In the genomic region with DNA sequence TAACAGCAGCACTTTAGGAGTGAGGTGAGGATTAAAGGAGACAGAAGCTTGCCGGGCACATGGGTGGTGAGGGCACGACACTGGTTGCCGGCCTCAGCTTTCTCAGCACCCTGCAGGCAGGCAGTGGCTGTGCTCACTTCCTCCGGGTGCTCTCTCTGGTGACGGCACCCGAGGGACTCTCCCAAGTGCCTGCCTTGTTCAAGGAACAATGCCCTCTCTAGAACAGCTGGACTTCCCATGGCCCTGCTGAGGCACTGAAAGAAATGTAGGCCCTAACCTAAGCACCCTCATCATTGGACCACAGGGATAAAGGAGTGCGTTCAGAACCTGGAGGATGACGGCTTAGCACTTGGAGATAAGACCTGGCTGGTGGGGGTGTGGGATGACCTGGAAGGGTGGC, we compare ENCODE assay signal across 9 cellular contexts.
DNase-seq lines count a peak whose midpoint lies in the region; ATAC-seq, FAIRE-seq and TF ChIP-seq lines count a peak whose summit lies in the region.
"Had no signal": no experiment of that assay in that cellular context is flagged by ENCODE, and none has a peak within 500 bp of the region (broad histone marks: within the 10 kb centered on the region; RNA-seq: fewer than 3 reads in every experiment).

No MANE protein-coding gene starts in this region.

- no peak for TF ChIP-seq RAD21 in liver (IDR thresholded peaks at IDR 0.05)
- no peak for TF ChIP-seq RAD21 in HepG2 (CRISPR knock-in tag; IDR thresholded peaks at IDR 0.05)

- H3K36me3 ChIP-seq in liver (ENCODE audit: control insufficient read depth in 4 of 4, insufficient read depth in 3 of 4, low read depth in 1 of 4, low read length in 3 of 4): peaks cover 0 to 7% (median 2%) of the 10 kb centered on the region in 4 donors
- H3K36me3 ChIP-seq in HepG2 (replicated peaks in 1 of 2; ENCODE audit: control insufficient read depth in 1 of 2, insufficient read depth in 2 of 2, low read length in 2 of 2): peaks cover 8 to 14% of the 10 kb centered on the region in 2 experiments; a peak in 3 of 5 replicates

- no peak overlapping the region for H3K4me2 ChIP-seq in HepG2 (ENCODE audit: low read depth, low read length)

- no peaks in the 10 kb centered on the region for H3K79me2 ChIP-seq in HepG2 (ENCODE audit: insufficient read depth, low read length)

- H3K27ac ChIP-seq in liver (ENCODE audit: low read depth in 1 of 2, low read length in 2 of 2) (peak overlapping the region; percentile 19 to 29), HepG2 (ENCODE audit: extremely low read length, insufficient read depth, low read length) (no peak overlapping the region)

- H3K9me3 Mint-ChIP-seq in chondrocyte (ENCODE audit: low read depth): no peaks in the 10 kb centered on the region
- H3K9me3 Mint-ChIP-seq in naive thymus-derived CD8-positive, alpha-beta T cell: no peaks in the 10 kb centered on the region

- H3K9me3 ChIP-seq in liver (ENCODE audit: control insufficient read depth in 4 of 4, low read length in 3 of 4) (no peaks in the 10 kb centered on the region), HepG2 (ENCODE audit: low read length) (no peaks in the 10 kb centered on the region)

- no peak overlapping the region for H2AFZ ChIP-seq in HepG2 (ENCODE audit: low read length)

- CTCF ChIA-PET in HepG2 (lab: Yijun Ruan, JAX; ENCODE audit: low intra/inter-chr PET ratio, low total read pairs): no interaction called here

- H3K36me3 Mint-ChIP-seq in chondrocyte (ENCODE audit: low read depth): peaks cover 7% of the 10 kb centered on the region
- H3K36me3 Mint-ChIP-seq in naive thymus-derived CD8-positive, alpha-beta T cell: peaks cover 0 to 28% (median 0%) of the 10 kb centered on the region in 3 donors

- no peak overlapping the region for H3K4me3 Mint-ChIP-seq in chondrocyte (ENCODE audit: unreplicated experiment)
- peak overlapping the region in 8 of 10 donors; percentile 18 to 74 (median 58) for H3K4me3 Mint-ChIP-seq in naive thymus-derived CD8-positive, alpha-beta T cell

- H3K4me1 ChIP-seq in liver (ENCODE audit: control insufficient read depth in 4 of 4, insufficient read depth in 4 of 4, low read length in 3 of 4) (peaks cover 0 to 15% (median 8%) of the 10 kb centered on the region in 4 donors), HepG2 (ENCODE audit: insufficient read depth, low read length) (peaks cover 31% of the 10 kb centered on the region)

- H3K4me3 ChIP-seq in liver (ENCODE audit: low read depth in 1 of 3, low read length in 3 of 3): no peak overlapping the region
- no peak overlapping the region for H3K4me3 ChIP-seq in HepG2 (replicated peaks in 1 of 3; ENCODE audit: insufficient read depth in 1 of 3, low read depth in 2 of 3, low read length in 3 of 3)

- H3K27ac Mint-ChIP-seq in chondrocyte (ENCODE audit: unreplicated experiment): peak overlapping the region; percentile 93
- peak overlapping the region in 9 of 10 donors; percentile 63 to 94 (median 75) for H3K27ac Mint-ChIP-seq in naive thymus-derived CD8-positive, alpha-beta T cell

- H3K9ac ChIP-seq in liver (ENCODE audit: low read depth in 1 of 2, low read length in 2 of 2) (no peak overlapping the region), HepG2 (ENCODE audit: insufficient read depth, low read depth, low read length) (no peak overlapping the region)

- ATAC-seq in HepG2 (no peak), GM19467 (IDR thresholded peaks at IDR 0.05; ENCODE audit: unreplicated experiment) (no peak)
- ATAC-seq in naive thymus-derived CD8-positive, alpha-beta T cell: peak; percentile 45 to 65

- DNase-seq in HepG2 (ENCODE audit: low spot score) (no peak), chondrocyte (ENCODE audit: low spot score) (no peak), globus pallidus (ENCODE audit: low spot score) (no peak), LoVo (ENCODE audit: low spot score) (no peak)
- peak in 1 of 10 donors; percentile 9 for DNase-seq in naive thymus-derived CD8-positive, alpha-beta T cell
- DNase-seq in effector CD4-positive, alpha-beta T cell: no peak
- DNase-seq: activated CD8-positive, alpha-beta memory T cell treated with anti-CD3 and anti-CD28 coated beads, Interleukin-2, amount 50 U/mL, for 4 hours had no signal

- 81% methylated on average over 8 of the region's 8 CpGs for WGBS in liver
- WGBS in HepG2 (ENCODE audit: low lambda C conversion rate): 94% methylated on average over 7 of the region's 8 CpGs

- H3K27me3 Mint-ChIP-seq in chondrocyte (ENCODE audit: low read depth): no peaks in the 10 kb centered on the region
- no peaks in the 10 kb centered on the region for H3K27me3 Mint-ChIP-seq in naive thymus-derived CD8-positive, alpha-beta T cell

- no peak; a peak in 1 of 4 replicates for TF ChIP-seq POLR2A in HepG2 (IDR thresholded peaks at IDR 0.05; ENCODE audit: insufficient read depth in 1 of 2, low read depth in 2 of 2, low read length in 2 of 2)

- intact Hi-C loops in HepG2 (cut with micrococcal nuclease; ENCODE audit: unreplicated experiment): no loop called here

- TF ChIP-seq CTCF in liver (IDR thresholded peaks at IDR 0.05; ENCODE audit: low read depth, low read length, missing input control): no peak
- no peak for TF ChIP-seq CTCF in HepG2 (CRISPR knock-in tag; IDR thresholded peaks at IDR 0.05)
- TF ChIP-seq CTCF in chondrocyte (IDR thresholded peaks at IDR 0.05): no peak

- H3K27me3 ChIP-seq in liver (ENCODE audit: control insufficient read depth in 4 of 4, insufficient read depth in 4 of 4, low read length in 3 of 4) (no peaks in the 10 kb centered on the region), HepG2 (ENCODE audit: control insufficient read depth in 1 of 2, insufficient read depth in 2 of 2, low read length in 2 of 2) (no peaks in the 10 kb centered on the region)

- no TSS peak for BruUV-seq in HepG2 (replicated peaks; lab: Mats Ljungman, UMichigan)

- POLR2A ChIA-PET in HepG2 (lab: Yijun Ruan, JAX): interaction anchor here (0.6 kb wide), 1 partner anchor 370 kb away, joined by 3 read pairs; no protein-coding TSS in a partner anchor
- POLR2A ChIA-PET in naive thymus-derived CD8-positive, alpha-beta T cell (lab: Charles Lee): interaction anchor here (1.2 to 2.4 kb wide), 2 partner anchors 86 to 93 kb away, joined by 3 to 6 read pairs; no protein-coding TSS in a partner anchor

- TF ChIP-seq EP300 in HepG2 (IDR thresholded peaks at IDR 0.05; ENCODE audit: low read depth in 2 of 2, low read length in 2 of 2): no peak
- TF ChIP-seq EP300 in HepG2 (CRISPR knock-in tag; IDR thresholded peaks at IDR 0.05; ENCODE audit: borderline replicate concordance): no peak

- H3K4me1 Mint-ChIP-seq in chondrocyte (ENCODE audit: low read depth): peaks cover 69% of the 10 kb centered on the region
- peaks cover 19 to 46% (median 28%) of the 10 kb centered on the region in 4 donors for H3K4me1 Mint-ChIP-seq in naive thymus-derived CD8-positive, alpha-beta T cell

- in situ Hi-C loops in HepG2 (cut with HindIII; ENCODE audit: extremely low pct_ligation_motif_present, low pct_unique_long_range_greater_than_20kb): loop anchor here (5.0 kb wide), 1 partner anchor 70 kb away; no protein-coding TSS in a partner anchor

- no peaks in the 10 kb centered on the region for H4K20me1 ChIP-seq in HepG2 (ENCODE audit: insufficient read depth, low read length)

- FAIRE-seq in HepG2 (lab: Jason Lieb, UNC): no peak

TF ChIP-seq in liver, 16 proteins besides CTCF, POLR2A, EP300 and RAD21:
- TF ChIP-seq YY1 (IDR thresholded peaks at IDR 0.05): no peak
- TF ChIP-seq, protein P1, sequence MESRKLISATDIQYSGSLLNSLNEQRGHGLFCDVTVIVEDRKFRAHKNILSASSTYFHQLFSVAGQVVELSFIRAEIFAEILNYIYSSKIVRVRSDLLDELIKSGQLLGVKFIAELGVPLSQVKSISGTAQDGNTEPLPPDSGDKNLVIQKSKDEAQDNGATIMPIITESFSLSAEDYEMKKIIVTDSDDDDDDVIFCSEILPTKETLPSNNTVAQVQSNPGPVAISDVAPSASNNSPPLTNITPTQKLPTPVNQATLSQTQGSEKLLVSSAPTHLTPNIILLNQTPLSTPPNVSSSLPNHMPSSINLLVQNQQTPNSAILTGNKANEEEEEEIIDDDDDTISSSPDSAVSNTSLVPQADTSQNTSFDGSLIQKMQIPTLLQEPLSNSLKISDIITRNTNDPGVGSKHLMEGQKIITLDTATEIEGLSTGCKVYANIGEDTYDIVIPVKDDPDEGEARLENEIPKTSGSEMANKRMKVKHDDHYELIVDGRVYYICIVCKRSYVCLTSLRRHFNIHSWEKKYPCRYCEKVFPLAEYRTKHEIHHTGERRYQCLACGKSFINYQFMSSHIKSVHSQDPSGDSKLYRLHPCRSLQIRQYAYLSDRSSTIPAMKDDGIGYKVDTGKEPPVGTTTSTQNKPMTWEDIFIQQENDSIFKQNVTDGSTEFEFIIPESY (IDR thresholded peaks at IDR 0.05): no peak
- no peak for TF ChIP-seq TAF1 (conservative IDR thresholded peaks at IDR 0.05)
- no peak for TF ChIP-seq SP1 (IDR thresholded peaks at IDR 0.05)

TF ChIP-seq in HepG2, 621 proteins besides CTCF, POLR2A, EP300 and RAD21 (continues in another document):
- TF ChIP-seq, protein P2, sequence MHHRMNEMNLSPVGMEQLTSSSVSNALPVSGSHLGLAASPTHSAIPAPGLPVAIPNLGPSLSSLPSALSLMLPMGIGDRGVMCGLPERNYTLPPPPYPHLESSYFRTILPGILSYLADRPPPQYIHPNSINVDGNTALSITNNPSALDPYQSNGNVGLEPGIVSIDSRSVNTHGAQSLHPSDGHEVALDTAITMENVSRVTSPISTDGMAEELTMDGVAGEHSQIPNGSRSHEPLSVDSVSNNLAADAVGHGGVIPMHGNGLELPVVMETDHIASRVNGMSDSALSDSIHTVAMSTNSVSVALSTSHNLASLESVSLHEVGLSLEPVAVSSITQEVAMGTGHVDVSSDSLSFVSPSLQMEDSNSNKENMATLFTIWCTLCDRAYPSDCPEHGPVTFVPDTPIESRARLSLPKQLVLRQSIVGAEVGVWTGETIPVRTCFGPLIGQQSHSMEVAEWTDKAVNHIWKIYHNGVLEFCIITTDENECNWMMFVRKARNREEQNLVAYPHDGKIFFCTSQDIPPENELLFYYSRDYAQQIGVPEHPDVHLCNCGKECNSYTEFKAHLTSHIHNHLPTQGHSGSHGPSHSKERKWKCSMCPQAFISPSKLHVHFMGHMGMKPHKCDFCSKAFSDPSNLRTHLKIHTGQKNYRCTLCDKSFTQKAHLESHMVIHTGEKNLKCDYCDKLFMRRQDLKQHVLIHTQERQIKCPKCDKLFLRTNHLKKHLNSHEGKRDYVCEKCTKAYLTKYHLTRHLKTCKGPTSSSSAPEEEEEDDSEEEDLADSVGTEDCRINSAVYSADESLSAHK (CRISPR knock-in tag; IDR thresholded peaks at IDR 0.05; ENCODE audit: borderline replicate concordance): no peak
- no peak for TF ChIP-seq RAD51 (IDR thresholded peaks at IDR 0.05; ENCODE audit: borderline replicate concordance)

Comparison
In these comparisons a context has a peak if more than half of its experiments do, and no peak if none do; other contexts are left out.
1. ATAC-seq: peak in naive thymus-derived CD8-positive, alpha-beta T cell (2 of 2); none in HepG2 (single experiment) and GM19467 (single experiment).